In the genomic region with DNA sequence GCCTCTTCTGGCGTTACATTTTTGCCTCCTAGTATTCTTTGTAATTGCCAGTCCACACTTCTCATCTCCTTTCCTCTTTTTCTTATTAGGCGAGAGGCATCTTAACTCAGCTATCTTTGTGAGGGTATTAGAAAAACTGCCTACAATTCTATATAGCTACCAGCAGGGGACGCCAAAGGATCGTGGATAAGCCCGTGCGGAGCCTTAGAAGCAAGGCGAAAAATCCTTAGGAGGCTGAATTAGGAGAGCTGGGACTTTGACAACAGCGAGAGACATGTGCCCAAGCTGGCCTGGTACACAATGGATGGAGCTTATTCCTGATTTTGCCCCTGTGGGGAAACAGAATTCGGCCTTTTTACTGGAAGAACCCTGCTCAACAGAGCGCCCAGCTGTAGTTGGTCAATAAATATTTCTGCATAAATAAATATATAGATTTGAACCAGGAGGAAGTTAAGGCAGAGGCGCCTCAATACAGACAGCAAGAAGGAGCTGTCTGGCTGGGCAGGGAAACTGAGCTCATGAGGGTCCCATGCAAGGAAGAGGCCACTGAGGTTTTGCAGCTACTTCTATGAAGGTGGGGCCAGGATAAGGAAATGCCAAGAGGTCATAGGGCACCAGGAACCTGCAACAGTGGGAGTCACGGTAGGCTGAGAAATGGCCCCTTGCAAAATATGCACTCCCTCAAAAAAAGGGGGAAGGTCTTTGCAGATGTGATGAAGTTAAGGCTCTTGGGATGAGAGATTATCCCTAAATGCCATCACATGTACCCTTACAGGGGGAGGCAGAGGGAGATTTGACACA, we compare ENCODE assay signal across 8 cellular contexts. TPM values are rescaled to one million over a fixed set of nuclear protein-coding genes. Genes with fewer than 3 reads are reported as not detected.
DNase-seq lines count a peak whose midpoint lies in the region; ATAC-seq and TF ChIP-seq lines count a peak whose summit lies in the region.

No MANE protein-coding gene starts in this region.

- H3K4me1 ChIP-seq in right lobe of liver: no peaks in the 10 kb centered on the region
- H3K4me1 ChIP-seq in tibial artery: no peaks in the 10 kb centered on the region

- no peaks in the 10 kb centered on the region for H3K36me3 ChIP-seq in right lobe of liver
- H3K36me3 ChIP-seq in tibial artery: no peaks in the 10 kb centered on the region

- no peak for TF ChIP-seq POLR2A in right lobe of liver (IDR thresholded peaks at IDR 0.05)

- TF ChIP-seq CTCF in GM12875 (IDR thresholded peaks at IDR 0.05; ENCODE audit: borderline replicate concordance, insufficient read depth, low read depth, low read length) (peak; percentile 93), coronary artery (IDR thresholded peaks at IDR 0.05) (peak; percentile 88), right lobe of liver (IDR thresholded peaks at IDR 0.05) (peak; percentile 89 to 96 (median 94)), tibial artery (IDR thresholded peaks at IDR 0.05) (peak; percentile 87 to 88)

- H3K27me3 ChIP-seq in right lobe of liver (no peaks in the 10 kb centered on the region), tibial artery (peaks cover 0 to 45% of the 10 kb centered on the region in 2 donors)

- H3K27ac ChIP-seq in coronary artery: no peak overlapping the region
- H3K27ac ChIP-seq in right lobe of liver: no peak overlapping the region
- no peak overlapping the region for H3K27ac ChIP-seq in tibial artery

- intact Hi-C loops in right lobe of liver (cut with DNase I): loop anchor here in 1 of 2 donors (10.0 kb wide), 1 partner anchor 524 kb away; no protein-coding TSS in a partner anchor
- intact Hi-C loops in tibial artery (cut with DNase I; ENCODE audit: low total_unique reads): loop anchor here (5.0 to 10.0 kb wide), 3 partner anchors 522 to 1937 kb away; no protein-coding TSS in a partner anchor

- H3K4me3 ChIP-seq in GM12875 (ENCODE audit: low read depth, low read length): no peak overlapping the region
- no peak overlapping the region for H3K4me3 ChIP-seq in coronary artery
- no peak overlapping the region for H3K4me3 ChIP-seq in right lobe of liver
- no peak overlapping the region for H3K4me3 ChIP-seq in tibial artery

- 8% methylated on average over 12 of the region's 12 CpGs for WGBS in right lobe of liver (ENCODE audit: insufficient coverage, low coverage, low lambda C conversion rate, missing lambda C conversion rate)

- ATAC-seq in right lobe of liver (peak; percentile 88 to 96 (median 90)), HG03280 (IDR thresholded peaks at IDR 0.05; ENCODE audit: unreplicated experiment) (no peak)

- DNase-seq in AG08396 (ENCODE audit: low spot score): peak; percentile 56
- DNase-seq in NCI-H1092 treated with DMSO at 0.1 percent for 48 hours (lab: John Stamatoyannopoulos, UW): peak; percentile 55
- peak; percentile 79 for DNase-seq in SIG-M5 treated with dmso at 0.1 percent for 504 hours (lab: John Stamatoyannopoulos, UW; ENCODE audit: unreplicated experiment)
- no peak for DNase-seq in coronary artery (ENCODE audit: low spot score)
- DNase-seq in right lobe of liver: peak in 1 of 3 donors; percentile 52
- DNase-seq in tibial artery: no peak

- H3K9me3 ChIP-seq in right lobe of liver (no peaks in the 10 kb centered on the region), tibial artery (no peaks in the 10 kb centered on the region)

RNA-seq across cellular contexts. Expression of a gene that starts 14.6 kb away (rescaled TPM):
- 10 to 100 TPM; 11.3 to 17.2 (median 14.2) TPM for total RNA-seq in right lobe of liver

Comparison
In these comparisons a context has a peak if more than half of its experiments do, and no peak if none do; other contexts are left out.
1. DNase-seq: peak in AG08396 (single experiment), NCI-H1092 treated with DMSO at 0.1 percent for 48 hours (single experiment) and SIG-M5 treated with dmso at 0.1 percent for 504 hours (single experiment); none in coronary artery (single experiment) and tibial artery (0 of 2).
2. Peak in every context shown above with its lines, with median percentiles within 50 percentile points of each other: CTCF ChIP-seq.